In genomic region chr15:32735948-32736347, GRCh38 we compare ENCODE assay signal across 19 cellular contexts. TPM values are rescaled to one million over a fixed set of nuclear protein-coding genes. Genes with fewer than 3 reads are reported as not detected.
DNase-seq lines count a peak whose midpoint lies in the region; ATAC-seq lines count a peak whose summit lies in the region.
"Had no signal": no experiment of that assay in that cellular context is flagged by ENCODE, and none has a peak within 500 bp of the region (broad histone marks: within the 10 kb centered on the region; RNA-seq: fewer than 3 reads in every experiment).

No MANE protein-coding gene starts in this region.

- H3K27me3 Mint-ChIP-seq in activated CD4-positive, alpha-beta T cell treated with anti-CD3 and anti-CD28 coated beads, Interleukin-2, amount 10 ng/mL, durations not matched to agents 24 days and 14 days: peaks cover 56% of the 10 kb centered on the region

- no peaks in the 10 kb centered on the region for H3K4me1 Mint-ChIP-seq in activated CD4-positive, alpha-beta T cell treated with anti-CD3 and anti-CD28 coated beads, Interleukin-2, amount 10 ng/mL, durations not matched to agents 24 days and 14 days
- H3K4me1 Mint-ChIP-seq: CD4-positive, CD25-positive, alpha-beta regulatory T cell; CD8-positive, alpha-beta memory T cell had no signal

- no peaks in the 10 kb centered on the region for H3K36me3 Mint-ChIP-seq in activated CD4-positive, alpha-beta T cell treated with anti-CD3 and anti-CD28 coated beads, Interleukin-2, amount 10 ng/mL, durations not matched to agents 24 days and 14 days (ENCODE audit: low read depth)
- H3K36me3 Mint-ChIP-seq: CD4-positive, CD25-positive, alpha-beta regulatory T cell; CD8-positive, alpha-beta memory T cell had no signal

- H3K4me3 Mint-ChIP-seq in activated CD4-positive, alpha-beta T cell treated with anti-CD3 and anti-CD28 coated beads, Interleukin-2, amount 10 ng/mL, durations not matched to agents 24 days and 14 days: no peak overlapping the region
- H3K4me3 Mint-ChIP-seq: CD4-positive, CD25-positive, alpha-beta regulatory T cell; CD8-positive, alpha-beta memory T cell had no signal

- no peak overlapping the region for H3K27ac ChIP-seq in caudate nucleus (ENCODE audit: low read depth, low read length)

- ATAC-seq in left lobe of liver (peak; percentile 54), HG03342 (IDR thresholded peaks at IDR 0.05; ENCODE audit: unreplicated experiment) (no peak)
- ATAC-seq: HCT116, K562 had no signal

- intact Hi-C loops in activated CD4-positive, alpha-beta T cell treated with anti-CD3 and anti-CD28 coated beads, Interleukin-2, amount 10 ng/mL, durations not matched to agents 24 days and 14 days (cut with micrococcal nuclease): no loop called here

- H3K27ac Mint-ChIP-seq in activated CD4-positive, alpha-beta T cell treated with anti-CD3 and anti-CD28 coated beads, Interleukin-2, amount 10 ng/mL, durations not matched to agents 24 days and 14 days: no peak overlapping the region
- H3K27ac Mint-ChIP-seq: CD4-positive, CD25-positive, alpha-beta regulatory T cell; CD8-positive, alpha-beta memory T cell had no signal

- H3K9me3 Mint-ChIP-seq in activated CD4-positive, alpha-beta T cell treated with anti-CD3 and anti-CD28 coated beads, Interleukin-2, amount 10 ng/mL, durations not matched to agents 24 days and 14 days: no peaks in the 10 kb centered on the region

- DNase-seq in activated CD4-positive, alpha-beta T cell treated with anti-CD3 and anti-CD28 coated beads, Interleukin-2, amount 10 ng/mL, durations not matched to agents 24 days and 14 days: peak; percentile 27
- no peak for DNase-seq in activated CD4-positive, alpha-beta T cell treated with anti-CD3 and anti-CD28 coated beads, Interleukin-2, amount 50 U/mL, for 4 hours
- DNase-seq in HCEC 1CT (peak; percentile 45), left lobe of liver (ENCODE audit: low spot score) (no peak), caudate nucleus (lab: John Stamatoyannopoulos, UW) (no peak)
- DNase-seq: ACHN; BE2C; C1 segment of cervical spinal cord; CD4-positive, CD25-positive, alpha-beta regulatory T cell; CD8-positive, alpha-beta memory T cell; COR-L47; DMS 273 treated with DMSO at 0.1 percent for 48 hours; DMS53; DND-41 had no signal

RNA-seq across cellular contexts. Expression of gene GREM1, which starts 18.1 kb away (rescaled TPM):
- not detected in 2 replicates for total RNA-seq in activated CD4-positive, alpha-beta T cell treated with anti-CD3 and anti-CD28 coated beads, Interleukin-2, amount 10 ng/mL, durations not matched to agents 24 days and 14 days
- 2.2 TPM for total RNA-seq in left lobe of liver
- total RNA-seq: A172; CD4-positive, CD25-positive, alpha-beta regulatory T cell; CD8-positive, alpha-beta memory T cell; HT-29 had no signal

Comparison
In these comparisons a context has a peak if more than half of its experiments do, and no peak if none do; other contexts are left out.
1. DNase-seq: peak in activated CD4-positive, alpha-beta T cell treated with anti-CD3 and anti-CD28 coated beads, Interleukin-2, amount 10 ng/mL, durations not matched to agents 24 days and 14 days (single experiment) and HCEC 1CT (single experiment); none in activated CD4-positive, alpha-beta T cell treated with anti-CD3 and anti-CD28 coated beads, Interleukin-2, amount 50 U/mL, for 4 hours (0 of 2), left lobe of liver (single experiment) and caudate nucleus (0 of 61).